Comparison of ENCODE assay signal across 9 cellular contexts in the genomic region with DNA sequence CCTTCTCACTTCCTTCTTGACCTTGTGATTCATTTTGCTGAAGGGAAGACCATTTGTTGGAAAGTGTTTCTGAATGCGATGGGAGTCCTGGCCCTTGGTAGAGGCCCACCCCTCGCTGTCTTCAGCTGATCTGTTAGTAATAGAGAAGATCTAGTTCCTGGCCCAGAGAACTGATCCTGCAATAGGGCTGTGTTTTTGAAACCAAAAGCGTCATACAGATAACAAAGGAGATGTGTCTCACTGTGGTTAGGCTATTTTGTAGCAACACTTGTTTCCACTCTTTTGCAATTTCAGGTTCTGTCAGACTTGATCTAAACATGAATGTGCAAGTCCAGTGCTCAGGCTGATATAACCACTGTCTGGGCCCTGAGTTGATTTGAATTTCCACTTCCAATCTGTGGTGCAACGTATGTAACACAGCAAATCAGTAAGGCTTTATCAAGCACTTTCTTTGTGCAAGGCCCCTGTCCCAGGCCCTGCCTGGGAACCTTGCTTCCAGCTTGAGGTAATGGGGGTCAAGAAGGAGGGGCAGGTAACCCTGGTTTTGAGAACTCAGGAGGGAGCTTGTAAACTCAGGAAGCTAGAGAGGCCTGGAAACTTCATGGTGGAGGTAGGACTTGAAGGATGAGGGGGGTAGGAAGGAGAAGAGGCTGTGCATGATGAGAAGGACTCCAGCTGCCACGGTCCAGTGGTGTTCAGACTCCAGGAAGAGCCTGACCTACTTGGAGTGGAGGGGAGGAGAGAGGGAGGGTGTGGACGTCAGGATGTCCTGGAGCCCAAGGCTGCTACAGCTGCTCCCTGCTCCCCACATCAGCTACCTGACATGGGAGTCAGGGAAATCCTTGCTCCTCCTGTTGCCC. TPM values are rescaled to one million over a fixed set of nuclear protein-coding genes. Genes with fewer than 3 reads are reported as not detected.
DNase-seq lines count a peak whose midpoint lies in the region; ATAC-seq and TF ChIP-seq lines count a peak whose summit lies in the region.
"Had no signal": no experiment of that assay in that cellular context is flagged by ENCODE, and none has a peak within 500 bp of the region (broad histone marks: within the 10 kb centered on the region; RNA-seq: fewer than 3 reads in every experiment).

No MANE protein-coding gene starts in this region.

- H3K79me2 ChIP-seq in OCI-LY3 (ENCODE audit: low read length) (no peaks in the 10 kb centered on the region), hepatocyte (no peaks in the 10 kb centered on the region)

- no peaks in the 10 kb centered on the region for H3K9me2 ChIP-seq in hepatocyte (replicated peaks; ENCODE audit: insufficient read depth)

- no peak for DNase-seq in caudate nucleus (lab: John Stamatoyannopoulos, UW)
- DNase-seq in hepatocyte (ENCODE audit: low spot score), result no peak
- no peak for DNase-seq in NCI-H526 treated with DMSO at 0.1 percent for 48 hours (lab: John Stamatoyannopoulos, UW)
- DNase-seq in NCI-H1417 treated with DMSO at 0.1 percent for 48 hours (lab: John Stamatoyannopoulos, UW), result no peak

- H3K4me2 ChIP-seq in OCI-LY3 (ENCODE audit: low read length) (peak overlapping the region; percentile 42), hepatocyte (no peak overlapping the region)

- H3K27me3 ChIP-seq in OCI-LY3 (ENCODE audit: low read depth, low read length), result no peaks in the 10 kb centered on the region
- no peaks in the 10 kb centered on the region for H3K27me3 ChIP-seq in hepatocyte

- peak; percentile 29 for TF ChIP-seq POLR2A in GM18951 (IDR thresholded peaks at IDR 0.05; ENCODE audit: extremely low read depth, insufficient read depth, insufficient read length)

- no peak overlapping the region for H3K4me3 ChIP-seq in OCI-LY3 (ENCODE audit: low read length)
- no peak overlapping the region for H3K4me3 ChIP-seq in hepatocyte
- H3K4me3 ChIP-seq: lung had no signal

- H3K4me1 ChIP-seq in OCI-LY3 (ENCODE audit: low read length), result peaks cover 53% of the 10 kb centered on the region
- no peaks in the 10 kb centered on the region for H3K4me1 ChIP-seq in hepatocyte (ENCODE audit: insufficient read depth)

- no peak for TF ChIP-seq CTCF in OCI-LY3 (IDR thresholded peaks at IDR 0.05; ENCODE audit: low read depth, low read length)
- TF ChIP-seq CTCF in hepatocyte (IDR thresholded peaks at IDR 0.05; ENCODE audit: poor library complexity), result no peak

- no peaks in the 10 kb centered on the region for H3K27me3 Mint-ChIP-seq in stimulated activated memory B cell treated with anti-CD40 and anti-IgM and Interleukin-4, amounts not matched to agents 10 μg/mL and 1 μg/mL and 100 μg/mL, for 72 hours

- H3K9me3 ChIP-seq in OCI-LY3 (ENCODE audit: insufficient read depth, low read length) (no peaks in the 10 kb centered on the region), hepatocyte (ENCODE audit: low read depth) (no peaks in the 10 kb centered on the region)

- H3K9ac ChIP-seq in OCI-LY3 (ENCODE audit: low read length), result peak overlapping the region; percentile 35; the same call in 1 of the 2 replicates

- in situ Hi-C loops in GM18951 (cut with MboI; ENCODE audit: low sequenced_read_pairs, unreplicated experiment), result no loop called here

- no peaks in the 10 kb centered on the region for H4K20me1 ChIP-seq in OCI-LY3 (ENCODE audit: insufficient read depth, low read length)
- no peaks in the 10 kb centered on the region for H4K20me1 ChIP-seq in hepatocyte (ENCODE audit: insufficient read depth, poor library complexity, severe bottlenecking)

- ATAC-seq in HG02870 (IDR thresholded peaks at IDR 0.05; ENCODE audit: unreplicated experiment), result peak; percentile 78
- peak; percentile 67 for ATAC-seq in stimulated activated memory B cell treated with anti-CD40 and anti-IgM and Interleukin-4, amounts not matched to agents 10 μg/mL and 1 μg/mL and 100 μg/mL, for 72 hours

- H3K27ac ChIP-seq in OCI-LY3 (ENCODE audit: low read length) (peak overlapping the region; percentile 92), caudate nucleus (ENCODE audit: low read depth, low read length) (peak overlapping the region; percentile 39), hepatocyte (no peak overlapping the region)

- H2AFZ ChIP-seq in OCI-LY3 (ENCODE audit: low read depth, low read length), result peak overlapping the region; percentile 78
- no peak overlapping the region for H2AFZ ChIP-seq in hepatocyte

- H3K4me1 Mint-ChIP-seq in stimulated activated memory B cell treated with anti-CD40 and anti-IgM and Interleukin-4, amounts not matched to agents 10 μg/mL and 1 μg/mL and 100 μg/mL, for 72 hours, result peaks cover 34% of the 10 kb centered on the region

- H3K36me3 Mint-ChIP-seq in stimulated activated memory B cell treated with anti-CD40 and anti-IgM and Interleukin-4, amounts not matched to agents 10 μg/mL and 1 μg/mL and 100 μg/mL, for 72 hours, result no peaks in the 10 kb centered on the region

- no peaks in the 10 kb centered on the region for H3K9me3 Mint-ChIP-seq in stimulated activated memory B cell treated with anti-CD40 and anti-IgM and Interleukin-4, amounts not matched to agents 10 μg/mL and 1 μg/mL and 100 μg/mL, for 72 hours

- H3K36me3 ChIP-seq in OCI-LY3 (replicated peaks; ENCODE audit: low read depth, low read length) (no peaks in the 10 kb centered on the region), hepatocyte (replicated peaks; ENCODE audit: insufficient read depth, low read depth) (no peaks in the 10 kb centered on the region)

- peak overlapping the region; percentile 13 for H3K4me3 Mint-ChIP-seq in stimulated activated memory B cell treated with anti-CD40 and anti-IgM and Interleukin-4, amounts not matched to agents 10 μg/mL and 1 μg/mL and 100 μg/mL, for 72 hours

- H3K27ac Mint-ChIP-seq in stimulated activated memory B cell treated with anti-CD40 and anti-IgM and Interleukin-4, amounts not matched to agents 10 μg/mL and 1 μg/mL and 100 μg/mL, for 72 hours, result peak overlapping the region; percentile 93

- 69% methylated on average over 6 of the region's 6 CpGs for WGBS in hepatocyte (ENCODE audit: low lambda C conversion rate, missing lambda C conversion rate)

RNA-seq across cellular contexts. Expression of gene SRGN, which starts 42.2 kb away (rescaled TPM):
- 0.68 and 2.5 TPM in 2 replicates for total RNA-seq in hepatocyte
- polyA plus RNA-seq in hepatocyte, result 0.36 TPM in 1 of 2 replicates, not detected in the other

RNA-seq across cellular contexts. Expression of gene KIFBP, which starts 57.1 kb away (rescaled TPM):
- 32.6 and 40.5 TPM in 2 replicates for total RNA-seq in hepatocyte
- polyA plus RNA-seq in hepatocyte, result 33.8 and 35.1 TPM in 2 replicates
